Comparison of ENCODE assay signal across 8 cellular contexts in the genomic region with DNA sequence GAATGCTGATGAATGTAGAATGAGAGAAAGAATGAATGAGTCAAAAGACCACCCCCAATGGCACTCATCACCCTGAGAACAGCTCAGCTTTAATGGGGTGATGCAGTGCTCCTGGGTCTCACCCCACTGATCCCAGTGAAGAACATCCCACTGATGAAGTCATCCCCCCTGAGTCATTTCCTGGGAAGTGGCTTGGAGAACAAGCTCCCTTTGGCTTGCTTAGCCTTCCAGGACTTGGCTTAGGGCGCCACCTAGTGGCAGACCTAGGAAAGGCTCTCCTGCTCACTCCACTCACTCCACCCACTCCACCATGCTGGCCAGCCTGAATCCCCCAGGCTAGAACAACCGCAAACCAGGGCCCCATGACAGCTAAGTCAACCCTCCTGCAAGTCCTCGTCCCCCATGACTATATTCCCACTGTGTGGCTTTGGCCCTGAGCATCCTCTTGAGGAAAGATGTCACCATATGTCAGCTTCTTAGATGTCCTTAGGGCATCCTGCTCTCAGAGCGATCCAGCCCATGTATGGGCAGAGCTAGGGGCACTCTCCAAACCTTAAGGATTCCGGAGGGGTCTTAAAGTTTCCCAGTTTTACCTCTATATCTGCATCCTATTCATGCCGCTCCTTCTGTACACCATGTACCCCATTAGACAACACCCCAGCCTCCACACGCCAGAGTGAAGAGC. TPM values are rescaled to one million over a fixed set of nuclear protein-coding genes. Genes with fewer than 3 reads are reported as not detected.
DNase-seq lines count a peak whose midpoint lies in the region.

No MANE protein-coding gene starts in this region.

- peak; percentile 91 for DNase-seq in EH (ENCODE audit: low read depth)
- DNase-seq in HPDE6-E6E7 (ENCODE audit: extremely low spot score) = peak; percentile 93
- peak; percentile 6 for DNase-seq in NCI-H82 treated with DMSO at 0.1 percent for 48 hours (lab: John Stamatoyannopoulos, UW; ENCODE audit: unreplicated experiment)
- DNase-seq in activated CD4-positive, alpha-beta T cell treated with anti-CD3 and anti-CD28 coated beads, Interleukin-2, amount 50 U/mL, for 48 hours = peak; percentile 91 to 93
- peak; percentile 93 for DNase-seq in ecto neural progenitor cell (ENCODE audit: low spot score)
- peak; percentile 90 to 91 for DNase-seq in lung microvascular endothelial cell (ENCODE audit: low read depth in 2 of 2)
- peak; percentile 80 for DNase-seq in stimulated activated CD8-positive, alpha-beta memory T cell treated with anti-CD3 and anti-CD28 coated beads, Interleukin-15, amount 100 ng/mL, for 1 hour (ENCODE audit: low read depth)
- DNase-seq in GM19240 (ENCODE audit: insufficient read length, low spot score) = no peak

RNA-seq across cellular contexts. Expression of a gene that starts 17.8 kb away (rescaled TPM):
- total RNA-seq in lung microvascular endothelial cell = not detected in 2 replicates

RNA-seq across cellular contexts. Expression of a gene that starts 39.2 kb away (rescaled TPM):
- total RNA-seq in lung microvascular endothelial cell = not detected in 2 replicates
